Comparison of ENCODE assay signal across 9 cellular contexts in genomic region chr14:77337255-77337654, GRCh38. TPM values are rescaled to one million over a fixed set of nuclear protein-coding genes. Genes with fewer than 3 reads are reported as not detected.
A peak's percentile ranks its signal among the peaks of the same experiment; 100 is the strongest.
DNase-seq lines count a peak whose midpoint lies in the region; FAIRE-seq and TF ChIP-seq lines count a peak whose summit lies in the region.
"Not testable (repeated sequence)": the region's sequence is repeated elsewhere in the genome, so short reads cannot be mapped to it uniquely, and the experiment has no call there.
"Had no signal": no experiment of that assay in that cellular context is flagged by ENCODE, and none has a peak within 500 bp of the region (broad histone marks: within the 10 kb centered on the region; RNA-seq: fewer than 3 reads in every experiment).

No MANE protein-coding gene starts in this region.

- H3K27ac Mint-ChIP-seq in H9 (peak overlapping the region; percentile 62 to 99 (median 91); a peak in 6 of 7 replicates), nephron progenitor cell (peak overlapping the region; percentile 57)

- not testable (repeated sequence) for H2BK20ac ChIP-seq in H9 (ENCODE audit: low read depth, low read length, poor library complexity, severe bottlenecking)
- H2BK20ac ChIP-seq in H1 (ENCODE audit: low read length) = peak overlapping the region; percentile 27; the same call in 1 of the 2 replicates

- not testable (repeated sequence) for H2BK15ac ChIP-seq in H9 (ENCODE audit: low read depth, low read length); H1 (ENCODE audit: low read length)

- not testable (repeated sequence) for H3K27ac ChIP-seq in H9 (ENCODE audit: insufficient read length, low read depth, low read length)
- H3K27ac ChIP-seq in HUES48 (ENCODE audit: low read depth, low read length) (peak overlapping the region; percentile 88), HUES64 (ENCODE audit: low read depth, low read length) (peak overlapping the region; percentile 86), H1 (ENCODE audit: low read depth, low read length) (peak overlapping the region; percentile 36)

- not testable (repeated sequence) for H3K27me3 Mint-ChIP-seq in H9 (ENCODE audit: low read depth); nephron progenitor cell (ENCODE audit: low read depth, poor library complexity)

- not testable (repeated sequence) for H2BK5ac ChIP-seq in H9 (ENCODE audit: insufficient read length, low read length); H1 (ENCODE audit: low read depth, low read length)

- peaks cover 12 to 20% (median 14%) of the 10 kb centered on the region in 3 experiments for H3K36me3 Mint-ChIP-seq in H9 (ENCODE audit: insufficient read depth in 1 of 3, low read depth in 3 of 3)
- peaks cover 43% of the 10 kb centered on the region for H3K36me3 Mint-ChIP-seq in nephron progenitor cell (ENCODE audit: low read depth)

- H2AFZ ChIP-seq in H9 (ENCODE audit: low read length); H1 (ENCODE audit: low read length): not testable (repeated sequence)

- TF ChIP-seq RAD21 in H1 (IDR thresholded peaks at IDR 0.05 in 1 of 2, conservative IDR thresholded peaks at IDR 0.05 in 1 of 2; ENCODE audit: low read depth in 2 of 2, low read length in 2 of 2) = not testable (repeated sequence)

- TF ChIP-seq POLR2A in H1 (IDR thresholded peaks at IDR 0.05; ENCODE audit: control extremely low read depth in 1 of 2, low read depth in 2 of 2, low read length in 2 of 2) = not testable (repeated sequence)

- not testable (repeated sequence) for H3K23ac ChIP-seq in H9 (ENCODE audit: insufficient read length, low read depth, low read length); H1 (ENCODE audit: insufficient read length)

- CTCF ChIA-PET in H1 (lab: Charles Lee; ENCODE audit: partially characterized antibody) = interaction anchor here (0.6 to 3.1 kb wide), 5 partner anchors 11 to 192 kb away, joined by 4 to 15 read pairs (median 6); no protein-coding TSS in a partner anchor

- H2BK12ac ChIP-seq in H9 (ENCODE audit: insufficient read length, low read depth, low read length) = not testable (repeated sequence)
- H2BK12ac ChIP-seq in H1 (ENCODE audit: low read depth, low read length) = 0 out of 2 replicates have a peak overlapping the region, but pooled peaks have one; percentile 2

- not testable (repeated sequence) for H3K79me1 ChIP-seq in H9 (ENCODE audit: insufficient read depth, low read depth, low read length, poor library complexity, severe bottlenecking); H1 (ENCODE audit: low read depth, low read length)

- not testable (repeated sequence) for H3K9ac ChIP-seq in H9 (ENCODE audit: extremely low read depth, insufficient read length, low read length); HUES64 (ENCODE audit: low read depth, low read length); H1 (replicated peaks in 1 of 4; ENCODE audit: extremely low read depth in 1 of 4, low read depth in 3 of 4, low read length in 3 of 4)
- H3K9ac ChIP-seq in HUES48 (ENCODE audit: low read depth, low read length) (peak overlapping the region; percentile 35; the same call in 1 of the 2 replicates), iPS-15b (ENCODE audit: low read depth, low read length) (peak overlapping the region; percentile 28)

- not testable (repeated sequence) for H3K4ac ChIP-seq in H9 (ENCODE audit: low read depth, low read length)
- peak overlapping the region; percentile 92 for H3K4ac ChIP-seq in H1 (replicated peaks; ENCODE audit: insufficient read length, low read depth, low read length)

- H2AK5ac ChIP-seq in H9 (ENCODE audit: insufficient read length, low read length); H1 (ENCODE audit: low read depth, low read length): not testable (repeated sequence)

- not testable (repeated sequence) for DNase-seq in H9; H1 (ENCODE audit: low read depth in 1 of 2, low spot score in 2 of 2); nephron progenitor cell
- peak; percentile 26 for DNase-seq in epithelial cell of esophagus (ENCODE audit: low read depth)

- H4K5ac ChIP-seq in H9 (ENCODE audit: insufficient read length, low read depth, low read length) = not testable (repeated sequence)
- H4K5ac ChIP-seq in H1 (ENCODE audit: insufficient read length, low read depth, low read length) = peak overlapping the region; percentile 85

- not testable (repeated sequence) for H3K56ac ChIP-seq in H9 (ENCODE audit: insufficient read length, low read depth, low read length); H1 (replicated peaks; ENCODE audit: insufficient read length, low read depth, low read length)

- not testable (repeated sequence) for H3K14ac ChIP-seq in H9 (ENCODE audit: insufficient read depth, low read length); H1 (ENCODE audit: insufficient read length)

- H3K4me3 Mint-ChIP-seq in H9 = 0 out of 5 replicates have a peak overlapping the region, but pooled peaks of 1 of the 2 experiments have one; percentile 7
- not testable (repeated sequence) for H3K4me3 Mint-ChIP-seq in nephron progenitor cell

- not testable (repeated sequence) for H3K36me3 ChIP-seq in HUES48 (ENCODE audit: control insufficient read depth, insufficient read depth, low read length); H1 (ENCODE audit: control insufficient read depth in 2 of 4, insufficient read depth in 4 of 4, low read length in 3 of 4); iPS-15b (ENCODE audit: control insufficient read depth, insufficient read depth, low read length)
- peaks cover 14% of the 10 kb centered on the region for H3K36me3 ChIP-seq in HUES64 (ENCODE audit: insufficient read depth, low read length)

- H3K27me3 ChIP-seq in H9 (ENCODE audit: insufficient read depth, low read length); HUES48 (ENCODE audit: control insufficient read depth, insufficient read depth, low read length); HUES64 (ENCODE audit: insufficient read depth, low read length); H1 (replicated peaks in 1 of 4; ENCODE audit: control insufficient read depth in 3 of 4, extremely low read depth in 1 of 4, insufficient read depth in 3 of 4, low read length in 3 of 4); iPS-15b (ENCODE audit: control insufficient read depth, insufficient read depth, low read length): not testable (repeated sequence)

- not testable (repeated sequence) for H4K8ac ChIP-seq in H9 (replicated peaks; ENCODE audit: insufficient read length, low read depth, low read length); H1 (ENCODE audit: extremely low read depth, insufficient read depth, low read length)

- H3K23me2 ChIP-seq in H9 (ENCODE audit: insufficient read length, low read depth, low read length, poor library complexity, severe bottlenecking); H1 (ENCODE audit: low read depth, low read length): not testable (repeated sequence)

- TF ChIP-seq CTCF in H9 (conservative IDR thresholded peaks at IDR 0.05); H1 (IDR thresholded peaks at IDR 0.05; ENCODE audit: control extremely low read depth in 1 of 3, insufficient read depth in 1 of 3, low read depth in 1 of 3, low read length in 3 of 3); epithelial cell of esophagus (IDR thresholded peaks at IDR 0.05; ENCODE audit: insufficient read depth, low read depth, low read length, missing control alignments); nephron progenitor cell (IDR thresholded peaks at IDR 0.05): not testable (repeated sequence)

- TF ChIP-seq EP300 in H1 (IDR thresholded peaks at IDR 0.05; ENCODE audit: borderline replicate concordance in 1 of 2, low read depth in 2 of 2, low read length in 2 of 2) = not testable (repeated sequence)

- POLR2A ChIA-PET in H1 (lab: Charles Lee; ENCODE audit: partially characterized antibody) = interaction anchor here (0.6 to 2.5 kb wide), 6 partner anchors 8 to 293 kb away, joined by 3 to 12 read pairs (median 3); partner anchors contain the start of genes GSTZ1 and POMT2

- not testable (repeated sequence) for H3K4me3 ChIP-seq in HUES48 (ENCODE audit: low read depth, low read length); HUES64 (ENCODE audit: low read length); H1 (ENCODE audit: extremely low read depth in 1 of 4, insufficient read depth in 2 of 4, low read depth in 3 of 4, low read length in 4 of 4); epithelial cell of esophagus (ENCODE audit: low read length); iPS-15b (ENCODE audit: low read depth, low read length)

- FAIRE-seq in H1 (lab: Jason Lieb, UNC) = not testable (repeated sequence)

- H3K4me1 Mint-ChIP-seq in H9 = peaks cover 55 to 65% of the 10 kb centered on the region in 2 experiments
- peaks cover 47% of the 10 kb centered on the region for H3K4me1 Mint-ChIP-seq in nephron progenitor cell

- not testable (repeated sequence) for H3K79me2 ChIP-seq in H9 (ENCODE audit: insufficient read depth, low read length); H1 (ENCODE audit: control insufficient read depth in 1 of 2, insufficient read depth in 2 of 2, low read length in 2 of 2)

- not testable (repeated sequence) for H4K91ac ChIP-seq in H9 (ENCODE audit: insufficient read length, low read depth, low read length)
- peak overlapping the region; percentile 92 for H4K91ac ChIP-seq in H1 (replicated peaks; ENCODE audit: insufficient read length, low read length)

- not testable (repeated sequence) for H2BK120ac ChIP-seq in H9 (ENCODE audit: low read depth, low read length, poor library complexity, severe bottlenecking); H1 (replicated peaks; ENCODE audit: low read depth, low read length)

- not testable (repeated sequence) for H3T11ph ChIP-seq in H9 (ENCODE audit: low read length)

- not testable (repeated sequence) for H3K4me2 ChIP-seq in H9 (ENCODE audit: insufficient read depth, insufficient read length, low read length)
- peak overlapping the region; percentile 36 to 42; a peak in 2 of 4 replicates for H3K4me2 ChIP-seq in H1 (ENCODE audit: insufficient read depth in 1 of 2, low read depth in 2 of 2, low read length in 2 of 2)

- H3K4me1 ChIP-seq in H9 (ENCODE audit: insufficient read depth, low read length) (peaks cover 12% of the 10 kb centered on the region; the same call in 1 of the 2 replicates), HUES48 (ENCODE audit: control insufficient read depth, insufficient read depth, low read length) (peaks cover 63% of the 10 kb centered on the region), HUES64 (ENCODE audit: insufficient read depth, low read length) (peaks cover 45% of the 10 kb centered on the region), H1 (replicated peaks in 1 of 4; ENCODE audit: control insufficient read depth in 3 of 4, insufficient read depth in 4 of 4, low read length in 3 of 4) (peaks cover 3 to 15% (median 5%) of the 10 kb centered on the region in 4 experiments; a peak in 6 of 7 replicates), iPS-15b (ENCODE audit: control insufficient read depth, insufficient read depth, low read length) (peaks cover 43% of the 10 kb centered on the region)

- no CpG with 5 or more reads among the region's 9 CpGs for WGBS in H9 (ENCODE audit: extremely low coverage, insufficient read length, low lambda C conversion rate)
- WGBS in HUES64 = 95% methylated on average over 9 of the region's 9 CpGs
- WGBS in H1 (ENCODE audit: extremely low coverage in 1 of 2, insufficient coverage in 1 of 2, insufficient read length in 1 of 2, insufficient replicate concordance in 2 of 2, low coverage in 1 of 2, low lambda C conversion rate in 2 of 2, missing lambda C conversion rate in 1 of 2), 2 experiments = 91% methylated on average over 9 of the region's 9 CpGs; no CpG with 5 or more reads in 1 of the 2 experiments

- H3K18ac ChIP-seq in H9 (ENCODE audit: insufficient read length, low read depth, low read length) = not testable (repeated sequence)
- H3K18ac ChIP-seq in H1 (ENCODE audit: extremely low read depth, low read length) = peak overlapping the region; percentile 33; the same call in 1 of the 2 replicates

- H3K9me3 ChIP-seq in H9 (ENCODE audit: control insufficient read depth, low read depth, low read length); HUES48 (ENCODE audit: control insufficient read depth, insufficient read depth, low read length); HUES64 (ENCODE audit: insufficient read depth, low read depth, low read length); H1 (ENCODE audit: insufficient read depth in 2 of 2, low read depth in 1 of 2, low read length in 1 of 2); iPS-15b (ENCODE audit: control insufficient read depth, insufficient read depth, low read length): not testable (repeated sequence)

- H4K20me1 ChIP-seq in H9 (ENCODE audit: control insufficient read depth, insufficient read depth, insufficient read length); H1 (replicated peaks in 1 of 2; ENCODE audit: control insufficient read depth in 1 of 2, insufficient read depth in 2 of 2, low read length in 2 of 2): not testable (repeated sequence)

- H3K9me3 Mint-ChIP-seq in H9, nephron progenitor cell: not testable (repeated sequence)

RNA-seq across cellular contexts. Expression of gene GSTZ1, which starts 16.4 kb away (rescaled TPM):
- total RNA-seq in H9 (2021) = 38.6 and 42.3 TPM in 2 replicates
- 30.8 TPM for polyA plus RNA-seq in HUES64 (2013, experiment 1 of 2)
- 33.0 TPM for polyA plus RNA-seq in HUES64 (2013, experiment 2 of 2)
- total RNA-seq in H1 (2021; fragmentation: NEBNext Ultra II Directional; extraction: Animal tissue kit (Norgen Biotek cat#: 25700)) = 26.6 and 29.1 TPM in 2 replicates
- 33.6 and 40.3 TPM in 2 replicates for polyA plus RNA-seq in H1 (2011; rRNA removed)
- polyA plus RNA-seq in H1 (2011; cell fraction: cytosol; rRNA removed) = 40.3 TPM
- polyA plus RNA-seq in H1 (2011; cell fraction: nucleus; rRNA removed) = 56.3 TPM
- 36.0 to 56.0 TPM (median 46.3 TPM) in 4 replicates for polyA plus RNA-seq in H1 (2012, experiment 1 of 2)
- 46.3 TPM for polyA plus RNA-seq in H1 (2012, experiment 2 of 2)
- 17.1 TPM for polyA plus RNA-seq in H1 (2013, experiment 1 of 2)
- polyA plus RNA-seq in H1 (2013, experiment 2 of 2) = 15.3 TPM
- 17.6 and 27.0 TPM in 2 replicates for polyA minus RNA-seq in H1 (2011; rRNA and poly(A)+ RNA removed)
- polyA minus RNA-seq in H1 (2011; cell fraction: cytosol; rRNA and poly(A)+ RNA removed) = 17.5 TPM
- 41.8 TPM for polyA minus RNA-seq in H1 (2011; cell fraction: nucleus; rRNA and poly(A)+ RNA removed)

RNA-seq across cellular contexts. Expression of gene POMT2, which starts 16.6 kb away (rescaled TPM):
- 19.9 and 25.2 TPM in 2 replicates for total RNA-seq in H9 (2021)
- polyA plus RNA-seq in HUES64 (2013, experiment 1 of 2) = 18.3 TPM
- polyA plus RNA-seq in HUES64 (2013, experiment 2 of 2) = 20.2 TPM
- 41.2 and 44.9 TPM in 2 replicates for total RNA-seq in H1 (2021; fragmentation: NEBNext Ultra II Directional; extraction: Animal tissue kit (Norgen Biotek cat#: 25700))
- 20.8 and 34.1 TPM in 2 replicates for polyA plus RNA-seq in H1 (2011; rRNA removed)
- polyA plus RNA-seq in H1 (2011; cell fraction: cytosol; rRNA removed) = 18.8 TPM
- polyA plus RNA-seq in H1 (2011; cell fraction: nucleus; rRNA removed) = 122 TPM
- 22.6 to 28.7 TPM (median 25.8 TPM) in 4 replicates for polyA plus RNA-seq in H1 (2012, experiment 1 of 2)
- polyA plus RNA-seq in H1 (2012, experiment 2 of 2) = 17.5 TPM
- 21.7 TPM for polyA plus RNA-seq in H1 (2013, experiment 1 of 2)
- polyA plus RNA-seq in H1 (2013, experiment 2 of 2) = 22.8 TPM
- polyA minus RNA-seq in H1 (2011; rRNA and poly(A)+ RNA removed) = 51.5 and 59.7 TPM in 2 replicates
- polyA minus RNA-seq in H1 (2011; cell fraction: cytosol; rRNA and poly(A)+ RNA removed) = 17.5 TPM
- 54.3 TPM for polyA minus RNA-seq in H1 (2011; cell fraction: nucleus; rRNA and poly(A)+ RNA removed)

RNA-seq across cellular contexts. Expression of gene TMED8, which starts 39.6 kb away (rescaled TPM):
- total RNA-seq in H9 (2021) = 9.1 and 9.5 TPM in 2 replicates
- 6.3 TPM for polyA plus RNA-seq in HUES64 (2013, experiment 1 of 2)
- 8.5 TPM for polyA plus RNA-seq in HUES64 (2013, experiment 2 of 2)
- 13.1 and 13.4 TPM in 2 replicates for total RNA-seq in H1 (2021; fragmentation: NEBNext Ultra II Directional; extraction: Animal tissue kit (Norgen Biotek cat#: 25700))
- polyA plus RNA-seq in H1 (2011; rRNA removed) = 4.8 and 5.5 TPM in 2 replicates
- polyA plus RNA-seq in H1 (2011; cell fraction: cytosol; rRNA removed) = 6.5 TPM
- polyA plus RNA-seq in H1 (2011; cell fraction: nucleus; rRNA removed) = 3.8 TPM
- polyA plus RNA-seq in H1 (2012, experiment 1 of 2) = 4.8 to 9.4 TPM (median 5.9 TPM) in 4 replicates
- 0.92 TPM for polyA plus RNA-seq in H1 (2012, experiment 2 of 2)
- 6.9 TPM for polyA plus RNA-seq in H1 (2013, experiment 1 of 2)
- 6.9 TPM for polyA plus RNA-seq in H1 (2013, experiment 2 of 2)
- 13.6 and 16.1 TPM in 2 replicates for polyA minus RNA-seq in H1 (2011; rRNA and poly(A)+ RNA removed)
- polyA minus RNA-seq in H1 (2011; cell fraction: cytosol; rRNA and poly(A)+ RNA removed) = 6.8 TPM
- polyA minus RNA-seq in H1 (2011; cell fraction: nucleus; rRNA and poly(A)+ RNA removed) = 6.8 TPM

RNA-seq across cellular contexts. Expression of gene SAMD15, which starts 39.9 kb away (rescaled TPM):
- total RNA-seq in H9 (2021) = 1.1 and 2.7 TPM in 2 replicates
- 1.3 TPM for polyA plus RNA-seq in HUES64 (2013, experiment 1 of 2)
- polyA plus RNA-seq in HUES64 (2013, experiment 2 of 2) = 0.51 TPM
- total RNA-seq in H1 (2021; fragmentation: NEBNext Ultra II Directional; extraction: Animal tissue kit (Norgen Biotek cat#: 25700)) = 0.99 and 1.0 TPM in 2 replicates
- 0.17 and 0.42 TPM in 2 replicates for polyA plus RNA-seq in H1 (2011; rRNA removed)
- 0.22 TPM for polyA plus RNA-seq in H1 (2011; cell fraction: cytosol; rRNA removed)
- 0.37 TPM for polyA plus RNA-seq in H1 (2011; cell fraction: nucleus; rRNA removed)
- polyA plus RNA-seq in H1 (2012, experiment 1 of 2) = 0.52 to 0.99 TPM (median 0.57 TPM) in 4 replicates
- polyA plus RNA-seq in H1 (2012, experiment 2 of 2) = 0.05 TPM
- 0.61 TPM for polyA plus RNA-seq in H1 (2013, experiment 1 of 2)
- polyA plus RNA-seq in H1 (2013, experiment 2 of 2) = 0.92 TPM
- polyA minus RNA-seq in H1 (2011; rRNA and poly(A)+ RNA removed) = 0.16 and 0.63 TPM in 2 replicates
- 2.5 TPM for polyA minus RNA-seq in H1 (2011; cell fraction: cytosol; rRNA and poly(A)+ RNA removed)
- polyA minus RNA-seq in H1 (2011; cell fraction: nucleus; rRNA and poly(A)+ RNA removed) = 1.00 TPM
- polyA plus RNA-seq: CD4-positive, alpha-beta memory T cell; CD4-positive, CD25-positive, alpha-beta regulatory T cell had no signal
